In the genomic region with DNA sequence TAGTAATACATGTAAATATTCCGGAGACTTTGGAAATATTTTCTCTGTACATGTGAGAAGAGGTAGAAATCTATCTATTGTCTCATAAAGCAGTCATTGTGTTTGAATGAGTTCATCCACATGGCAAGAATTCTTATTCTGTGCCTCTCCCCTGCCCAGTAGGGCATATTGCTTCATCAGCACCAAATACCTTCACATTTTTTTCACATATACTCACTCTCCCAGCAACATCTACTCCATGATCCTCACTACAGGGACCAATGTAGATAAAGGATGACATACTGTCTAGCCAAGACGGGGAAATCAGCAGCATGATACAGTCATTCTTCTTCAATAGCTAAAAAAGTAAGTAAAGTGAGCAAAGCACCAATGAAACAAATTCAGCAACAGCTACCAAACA, we compare ENCODE assay signal across 12 cellular contexts. TPM values are rescaled to one million over a fixed set of nuclear protein-coding genes. Genes with fewer than 3 reads are reported as not detected.
DNase-seq lines count a peak whose midpoint lies in the region; ATAC-seq, FAIRE-seq and TF ChIP-seq lines count a peak whose summit lies in the region.
"Had no signal": no experiment of that assay in that cellular context is flagged by ENCODE, and none has a peak within 500 bp of the region (broad histone marks: within the 10 kb centered on the region; RNA-seq: fewer than 3 reads in every experiment).

No MANE protein-coding gene starts in this region.

- TF ChIP-seq CTCF in retinal pigment epithelial cell (conservative IDR thresholded peaks at IDR 0.05; ENCODE audit: low read depth, low read length) = no peak

- H3K9me3 Mint-ChIP-seq in activated naive CD8-positive, alpha-beta T cell treated with anti-CD3 and anti-CD28 coated beads for 36 hours = peaks cover 6% of the 10 kb centered on the region

- FAIRE-seq in RCC 7860 (lab: Jason Lieb, UNC) = peak; percentile 69

- DNase-seq in GM03348 (ENCODE audit: low spot score) (peak; percentile 70), RCC 7860 (ENCODE audit: low spot score) (peak; percentile 91), fibroblast of gingiva (ENCODE audit: low read depth) (peak; percentile 43), retinal pigment epithelial cell (ENCODE audit: low read depth) (peak; percentile 14), T-helper 9 cell (no peak)
- DNase-seq in effector CD8-positive, alpha-beta T cell (lab: John Stamatoyannopoulos, UW) = no peak
- no peak for DNase-seq in activated naive CD8-positive, alpha-beta T cell treated with anti-CD3 and anti-CD28 coated beads for 36 hours
- DNase-seq: activated CD8-positive, alpha-beta memory T cell treated with anti-CD3 and anti-CD28 coated beads, Interleukin-2, amount 10 ng/mL, durations not matched to agents 7 days and 5 days; left ventricle myocardium inferior had no signal

- H3K4me1 Mint-ChIP-seq in activated naive CD8-positive, alpha-beta T cell treated with anti-CD3 and anti-CD28 coated beads for 36 hours = peaks cover 2% of the 10 kb centered on the region

- H3K27ac Mint-ChIP-seq in activated naive CD8-positive, alpha-beta T cell treated with anti-CD3 and anti-CD28 coated beads for 36 hours = no peak overlapping the region
- H3K27ac Mint-ChIP-seq: activated CD8-positive, alpha-beta memory T cell treated with anti-CD3 and anti-CD28 coated beads, Interleukin-2, amount 10 ng/mL, durations not matched to agents 7 days and 5 days; activated naive CD8-positive, alpha-beta T cell had no signal

- no peak overlapping the region for H3K4me3 ChIP-seq in retinal pigment epithelial cell (ENCODE audit: low read length)
- H3K4me3 ChIP-seq: left ventricle myocardium inferior had no signal

- no peaks in the 10 kb centered on the region for H3K27me3 Mint-ChIP-seq in activated naive CD8-positive, alpha-beta T cell treated with anti-CD3 and anti-CD28 coated beads for 36 hours
- H3K27me3 Mint-ChIP-seq: activated CD8-positive, alpha-beta memory T cell treated with anti-CD3 and anti-CD28 coated beads, Interleukin-2, amount 10 ng/mL, durations not matched to agents 7 days and 5 days; activated naive CD8-positive, alpha-beta T cell had no signal

- no peak overlapping the region for H3K4me3 Mint-ChIP-seq in activated naive CD8-positive, alpha-beta T cell treated with anti-CD3 and anti-CD28 coated beads for 36 hours
- H3K4me3 Mint-ChIP-seq: activated CD8-positive, alpha-beta memory T cell treated with anti-CD3 and anti-CD28 coated beads, Interleukin-2, amount 10 ng/mL, durations not matched to agents 7 days and 5 days; activated naive CD8-positive, alpha-beta T cell had no signal

- ATAC-seq in HG03460 (IDR thresholded peaks at IDR 0.05; ENCODE audit: unreplicated experiment) = no peak
- ATAC-seq: activated CD8-positive, alpha-beta memory T cell treated with anti-CD3 and anti-CD28 coated beads, Interleukin-2, amount 10 ng/mL, durations not matched to agents 7 days and 5 days had no signal

- peaks cover 12% of the 10 kb centered on the region for H3K36me3 Mint-ChIP-seq in activated naive CD8-positive, alpha-beta T cell treated with anti-CD3 and anti-CD28 coated beads for 36 hours
- H3K36me3 Mint-ChIP-seq: activated CD8-positive, alpha-beta memory T cell treated with anti-CD3 and anti-CD28 coated beads, Interleukin-2, amount 10 ng/mL, durations not matched to agents 7 days and 5 days had no signal

RNA-seq across cellular contexts. Expression of a gene that starts 1.3 kb away (rescaled TPM):
- under 1 TPM; 0.64 to 0.68 TPM for total RNA-seq in activated naive CD8-positive, alpha-beta T cell treated with anti-CD3 and anti-CD28 coated beads for 36 hours

RNA-seq across cellular contexts. Expression of a gene that starts 11.4 kb away (rescaled TPM):
- not detected for total RNA-seq in activated naive CD8-positive, alpha-beta T cell treated with anti-CD3 and anti-CD28 coated beads for 36 hours
- total RNA-seq: left ventricle myocardium inferior, skeletal muscle tissue had no signal

RNA-seq across cellular contexts. Expression of a gene that starts 31.0 kb away (rescaled TPM):
- total RNA-seq in activated naive CD8-positive, alpha-beta T cell treated with anti-CD3 and anti-CD28 coated beads for 36 hours = under 1 TPM; 0.12 to 0.16 TPM

RNA-seq across cellular contexts. Expression of a gene that starts 46.3 kb away (rescaled TPM):
- under 1 TPM; 0.36 to 0.37 TPM for total RNA-seq in activated naive CD8-positive, alpha-beta T cell treated with anti-CD3 and anti-CD28 coated beads for 36 hours

RNA-seq across cellular contexts. Expression of a gene that starts 56.3 kb away (rescaled TPM):
- 1 to 10 TPM; 6.3 to 7.3 TPM for total RNA-seq in activated naive CD8-positive, alpha-beta T cell treated with anti-CD3 and anti-CD28 coated beads for 36 hours

Comparison
In these comparisons a context has a peak if more than half of its experiments do, and no peak if none do; other contexts are left out.
1. DNase-seq: peak in GM03348 (single experiment), RCC 7860 (single experiment), fibroblast of gingiva (single experiment) and retinal pigment epithelial cell (single experiment); none in T-helper 9 cell (single experiment), effector CD8-positive, alpha-beta T cell (single experiment) and activated naive CD8-positive, alpha-beta T cell treated with anti-CD3 and anti-CD28 coated beads for 36 hours (single experiment).